23 cellular contexts compared by ENCODE assay signal in the genomic region with DNA sequence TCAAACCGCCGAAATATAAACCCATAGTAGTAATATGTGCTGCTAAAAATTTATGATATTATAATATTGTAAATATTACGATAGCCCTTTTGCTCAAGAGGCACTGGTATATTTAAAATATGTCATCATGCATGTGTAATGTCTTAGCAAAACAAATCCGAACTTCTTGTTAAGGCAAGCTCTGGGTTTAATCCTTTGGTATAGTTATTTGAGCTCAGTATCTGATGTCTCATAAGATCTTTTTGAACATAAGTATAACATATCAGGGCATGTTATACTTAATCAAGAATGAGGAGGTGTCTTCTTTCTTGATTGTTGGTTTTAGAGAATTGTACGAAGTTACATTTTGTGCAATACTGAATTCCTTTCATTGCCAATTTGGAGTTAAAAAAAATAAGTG.
"Had no signal": no experiment of that assay in that cellular context is flagged by ENCODE, and none has a peak within 500 bp of the region (broad histone marks: within the 10 kb centered on the region; RNA-seq: fewer than 3 reads in every experiment).

No MANE protein-coding gene starts in this region.

- H3K9me3 ChIP-seq: gastroesophageal sphincter, prostate gland, right lobe of liver, spleen, testis, tibial nerve, upper lobe of right lung, vagina had no signal

- H3K4me1 ChIP-seq: gastroesophageal sphincter, parathyroid adenoma, prostate gland, right lobe of liver, spleen, testis, tibial nerve, upper lobe of right lung, vagina had no signal

- ATAC-seq: gastroesophageal sphincter; left colon; left ventricle myocardium superior; right lobe of liver; stimulated activated naive B cell treated with anti-CD40 and anti-IgM and Interleukin-4, amounts not matched to agents 10 μg/mL and 1 μg/mL and 100 μg/mL, for 72 hours; stimulated activated naive CD8-positive, alpha-beta T cell treated with anti-CD3 and anti-CD28 coated beads, Interleukin-15, amount 100 ng/mL, for 72 hours; upper lobe of right lung had no signal

- DNase-seq: effector memory CD4-positive, alpha-beta T cell; glutamatergic neuron; immature natural killer cell; left colon; left ventricle myocardium superior; mesendoderm; naive B cell; nephron progenitor cell; right lobe of liver; spleen; stimulated activated CD4-positive, alpha-beta T cell treated with anti-CD3 and anti-CD28 coated beads, Interleukin-2, amount 100 ng/mL, for 24 hours; stimulated activated CD4-positive, alpha-beta T cell treated with anti-CD3 and anti-CD28 coated beads, Interleukin-4, amount 100 ng/mL, for 4 hours; stimulated activated naive B cell treated with anti-CD40 and anti-IgM and Interleukin-4, amounts not matched to agents 10 μg/mL and 1 μg/mL and 100 μg/mL, for 72 hours; stimulated activated naive CD8-positive, alpha-beta T cell treated with anti-CD3 and anti-CD28 coated beads, Interleukin-15, amount 100 ng/mL, for 72 hours; testis; upper lobe of right lung had no signal

- FAIRE-seq: endometrium had no signal

- H3K27me3 ChIP-seq: gastroesophageal sphincter, right lobe of liver, spleen, testis, tibial nerve, upper lobe of right lung, vagina had no signal

- H3K4me3 ChIP-seq: gastroesophageal sphincter, lung, prostate gland, right lobe of liver, spleen, testis, tibial nerve, upper lobe of right lung, vagina had no signal

- H2AFZ ChIP-seq: parathyroid adenoma had no signal

- H3K36me3 ChIP-seq: gastroesophageal sphincter, prostate gland, right lobe of liver, spleen, tibial nerve, upper lobe of right lung, vagina had no signal

- H3K9ac ChIP-seq: parathyroid adenoma had no signal

- H3K79me2 ChIP-seq: parathyroid adenoma had no signal

- H3K27ac ChIP-seq: gastroesophageal sphincter, parathyroid adenoma, prostate gland, right lobe of liver, spleen, testis, tibial nerve, upper lobe of right lung, vagina had no signal
